In genomic region chr3:178968996-178969700, GRCh38 we compare ENCODE assay signal across 12 cellular contexts.
DNase-seq lines count a peak whose midpoint lies in the region; ATAC-seq, FAIRE-seq and TF ChIP-seq lines count a peak whose summit lies in the region.
"Had no signal": no experiment of that assay in that cellular context is flagged by ENCODE, and none has a peak within 500 bp of the region (broad histone marks: within the 10 kb centered on the region; RNA-seq: fewer than 3 reads in every experiment).

No MANE protein-coding gene starts in this region.

- intact Hi-C loops in GM12878 (cut with micrococcal nuclease; ENCODE audit: unreplicated experiment), result loop anchor here (1.0 kb wide), 1 partner anchor 452 kb away; no protein-coding TSS in a partner anchor
- intact Hi-C loops in adrenal gland (cut with DNase I), result loop anchor here (5.0 to 10.0 kb wide), 2 partner anchors 524 to 532 kb away; no protein-coding TSS in a partner anchor

- H3K9ac ChIP-seq in GM12878 (ENCODE audit: control insufficient read depth, insufficient read depth, low read length), result peak overlapping the region; percentile 31

- SMC1A ChIA-PET in GM12878 (lab: Charles Lee; ENCODE audit: uncharacterized antibody, unreplicated experiment), result interaction anchor here (0.5 to 4.4 kb wide), 16 partner anchors 30 to 1515 kb away, joined by 3 to 58 read pairs (median 4); no protein-coding TSS in a partner anchor

- TF ChIP-seq CTCF in GM12878 (IDR thresholded peaks at IDR 0.05 in 2 of 3, conservative IDR thresholded peaks at IDR 0.05 in 1 of 3; ENCODE audit: control insufficient read depth in 2 of 3, extremely low read depth in 1 of 3, insufficient read depth in 1 of 3, low read depth in 3 of 3, low read length in 3 of 3) (no peak), osteocyte (IDR thresholded peaks at IDR 0.05) (no peak), BE2C (IDR thresholded peaks at IDR 0.05; ENCODE audit: low read depth, low read length) (no peak), adrenal gland (IDR thresholded peaks at IDR 0.05) (no peak)

- TF ChIP-seq POLR2A in GM12878 (IDR thresholded peaks at IDR 0.05; ENCODE audit: low read depth, low read length) (no peak), adrenal gland (IDR thresholded peaks at IDR 0.05) (no peak)

- peaks cover 14% of the 10 kb centered on the region for H3K4me1 Mint-ChIP-seq in osteocyte (ENCODE audit: unreplicated experiment)

- TF ChIP-seq EP300 in GM12878 (IDR thresholded peaks at IDR 0.05; ENCODE audit: borderline replicate concordance in 1 of 2, control insufficient read depth in 1 of 2, low read depth in 2 of 2, low read length in 2 of 2), result peak; percentile 8 to 52; a peak in 1 of 4 replicates

- H3K9me3 ChIP-seq in GM12878 (replicated peaks; ENCODE audit: control insufficient read depth, insufficient read depth, low read length) (peaks cover 5% of the 10 kb centered on the region; the same call in 1 of the 3 replicates), BE2C (no peaks in the 10 kb centered on the region), adrenal gland (replicated peaks in 1 of 3) (no peaks in the 10 kb centered on the region)

- no peaks in the 10 kb centered on the region for H3K79me2 ChIP-seq in GM12878 (ENCODE audit: control insufficient read depth, insufficient read depth, low read length)

- CTCF ChIA-PET in GM12878 (lab: Yijun Ruan, JAX), result interaction anchor here (0.8 to 5.3 kb wide), 9 partner anchors 47 to 546 kb away, joined by 3 to 138 read pairs (median 5); no protein-coding TSS in a partner anchor

- peak overlapping the region; percentile 55 for H2AFZ ChIP-seq in GM12878 (ENCODE audit: control insufficient read depth, low read depth, low read length)

- POLR2A ChIA-PET in GM12878 (lab: Charles Lee), result interaction anchor here (0.5 to 1.7 kb wide), 4 partner anchors 100 to 360 kb away, joined by 3 to 4 read pairs (median 4); no protein-coding TSS in a partner anchor

- H3K4me3 ChIP-seq in GM12878 (peak overlapping the region; percentile 10; the same call in 1 of the 2 replicates), BE2C (ENCODE audit: low read depth, low read length) (no peak overlapping the region), adrenal gland (no peak overlapping the region)
- H3K4me3 ChIP-seq: SK-N-MC had no signal

- H3K4me2 ChIP-seq in GM12878 (ENCODE audit: control insufficient read depth, insufficient read depth), result peak overlapping the region; percentile 78

- H3K4me1 ChIP-seq in GM12878 (ENCODE audit: control insufficient read depth, insufficient read depth, low read length), result peaks cover 32% of the 10 kb centered on the region
- no peaks in the 10 kb centered on the region for H3K4me1 ChIP-seq in BE2C
- H3K4me1 ChIP-seq in adrenal gland (replicated peaks in 1 of 2), result peaks cover 8 to 17% of the 10 kb centered on the region in 2 donors

- ATAC-seq in GM18868 (IDR thresholded peaks at IDR 0.05; ENCODE audit: unreplicated experiment), result peak; percentile 89
- peak; percentile 90 for ATAC-seq in GM21723 (IDR thresholded peaks at IDR 0.05; ENCODE audit: unreplicated experiment)
- peak; percentile 90 for ATAC-seq in HG03280 (IDR thresholded peaks at IDR 0.05; ENCODE audit: unreplicated experiment)
- ATAC-seq in GM12878, result peak; percentile 95

- DNase-seq in GM12878 (ENCODE audit: low read depth, low spot score) (peak; percentile 46), osteocyte (ENCODE audit: extremely low spot score, unreplicated experiment) (no peak), BE2C (no peak), adrenal gland (no peak)
- no peak for DNase-seq in stimulated activated CD4-positive, alpha-beta T cell treated with anti-CD3 and anti-CD28 coated beads, Interleukin-2, amount 100 ng/mL, for 48 hours
- DNase-seq: erythroblast, NCI-H187 treated with DMSO at 0.1 percent for 48 hours had no signal

- H4K20me1 ChIP-seq in GM12878 (ENCODE audit: control insufficient read depth, insufficient read depth), result no peaks in the 10 kb centered on the region

- no peak overlapping the region for H3K27ac Mint-ChIP-seq in osteocyte (ENCODE audit: unreplicated experiment)

- BruUV-seq in GM12878 (replicated peaks; lab: Mats Ljungman, UMichigan), result no TSS peak

- H3K27ac ChIP-seq in GM12878 (ENCODE audit: control insufficient read depth, insufficient read depth) (peak overlapping the region; percentile 81), adrenal gland (no peak overlapping the region)
- H3K27ac ChIP-seq: SK-N-MC had no signal

- H3K27me3 ChIP-seq in GM12878 (replicated peaks in 1 of 2; ENCODE audit: control insufficient read depth in 2 of 2, insufficient read depth in 2 of 2, low read length in 1 of 2), result no peaks in the 10 kb centered on the region
- H3K27me3 ChIP-seq in BE2C, result no peaks in the 10 kb centered on the region
- H3K27me3 ChIP-seq in adrenal gland, result no peaks in the 10 kb centered on the region

- 0% methylated on average over 5 of the region's 5 CpGs for WGBS in GM12878 (ENCODE audit: insufficient coverage, insufficient replicate concordance, low lambda C conversion rate, missing lambda C conversion rate)
- 79 to 87% (median 82%) methylated on average over 5 of the region's 5 CpGs for WGBS in adrenal gland, 4 donors

- no peaks in the 10 kb centered on the region for H3K36me3 Mint-ChIP-seq in osteocyte (ENCODE audit: unreplicated experiment)

- FAIRE-seq in GM12878 (lab: Jason Lieb, UNC), result peak; percentile 87
- FAIRE-seq: islet of Langerhans had no signal

- H3K27me3 Mint-ChIP-seq in osteocyte (ENCODE audit: unreplicated experiment), result peaks cover 10% of the 10 kb centered on the region

- in situ Hi-C loops in GM12878 (cut with MboI), result no loop called here

- no peaks in the 10 kb centered on the region for H3K36me3 ChIP-seq in GM12878 (ENCODE audit: control insufficient read depth in 2 of 2, insufficient read depth in 2 of 2, low read length in 1 of 2)
- no peaks in the 10 kb centered on the region for H3K36me3 ChIP-seq in BE2C
- no peaks in the 10 kb centered on the region for H3K36me3 ChIP-seq in adrenal gland (replicated peaks in 1 of 2)

- TF ChIP-seq RAD21 in GM12878 (IDR thresholded peaks at IDR 0.05; ENCODE audit: insufficient read depth, low read depth, low read length), result no peak

- no peak overlapping the region for H3K4me3 Mint-ChIP-seq in osteocyte (ENCODE audit: unreplicated experiment)

- RAD21 ChIA-PET in GM12878 (lab: Charles Lee; ENCODE audit: unreplicated experiment), result interaction anchor here (0.6 to 2.9 kb wide), 13 partner anchors 18 to 534 kb away, joined by 3 to 20 read pairs (median 3); partner anchors contain the start of gene PIK3CA

- peaks cover 7% of the 10 kb centered on the region for H3K9me3 Mint-ChIP-seq in osteocyte (ENCODE audit: unreplicated experiment)

TF ChIP-seq in GM12878, 131 proteins besides CTCF, POLR2A, EP300 and RAD21 (continues in another document):
- TF ChIP-seq RAD51 (IDR thresholded peaks at IDR 0.05), result peak; percentile 71
- peak; percentile 84 for TF ChIP-seq MEF2B (IDR thresholded peaks at IDR 0.05; ENCODE audit: partially characterized antibody, poor library complexity, severe bottlenecking)
- peak; percentile 76 for TF ChIP-seq RUNX3 (IDR thresholded peaks at IDR 0.05; ENCODE audit: low read length)
- TF ChIP-seq MEF2A (IDR thresholded peaks at IDR 0.05; ENCODE audit: insufficient read depth, low read depth, low read length), result peak; percentile 96
- peak; percentile 56 to 66; a peak in 3 of 4 replicates for TF ChIP-seq IKZF2 (IDR thresholded peaks at IDR 0.05)
- 0 out of 2 replicates have a peak, but pooled peaks have one; percentile 14 for TF ChIP-seq CREB1 (IDR thresholded peaks at IDR 0.05; ENCODE audit: low read depth)
- TF ChIP-seq TCF3 (IDR thresholded peaks at IDR 0.05; ENCODE audit: borderline replicate concordance, insufficient read depth, low read depth, low read length), result no peak
- TF ChIP-seq FOXM1 (IDR thresholded peaks at IDR 0.05; ENCODE audit: low read depth, low read length), result peak; percentile 67; the same call in 1 of the 2 replicates
- peak; percentile 88 for TF ChIP-seq NFIC (IDR thresholded peaks at IDR 0.05; ENCODE audit: low read depth, low read length)
- TF ChIP-seq SPI1 (IDR thresholded peaks at IDR 0.05; ENCODE audit: borderline replicate concordance, insufficient read depth, low read depth, low read length), result peak; percentile 98
- TF ChIP-seq IRF4 (IDR thresholded peaks at IDR 0.05; ENCODE audit: low read depth, low read length), result peak; percentile 88
- no peak for TF ChIP-seq BCL3 (IDR thresholded peaks at IDR 0.05; ENCODE audit: borderline replicate concordance, insufficient read depth, low read depth, low read length, poor library complexity, severe bottlenecking)
- 0 out of 2 replicates have a peak, but pooled peaks have one; percentile 20 for TF ChIP-seq TCF12 (IDR thresholded peaks at IDR 0.05; ENCODE audit: low read depth, low read length)
- TF ChIP-seq RB1 (IDR thresholded peaks at IDR 0.05; ENCODE audit: borderline replicate concordance), result no peak
- peak; percentile 54; the same call in 1 of the 2 replicates for TF ChIP-seq YY1 (IDR thresholded peaks at IDR 0.05; ENCODE audit: low read depth, low read length)
- peak; percentile 84 for TF ChIP-seq ATF2 (IDR thresholded peaks at IDR 0.05; ENCODE audit: low read length)
- no peak for TF ChIP-seq ZNF384 (IDR thresholded peaks at IDR 0.05; ENCODE audit: borderline replicate concordance, low read depth, low read length)
- TF ChIP-seq IKZF1 (conservative IDR thresholded peaks at IDR 0.05), result peak; percentile 64
- TF ChIP-seq MTA2 (IDR thresholded peaks at IDR 0.05; ENCODE audit: low read depth), result peak; percentile 59; the same call in 1 of the 2 replicates
